19 cellular contexts compared by ENCODE assay signal in the genomic region with DNA sequence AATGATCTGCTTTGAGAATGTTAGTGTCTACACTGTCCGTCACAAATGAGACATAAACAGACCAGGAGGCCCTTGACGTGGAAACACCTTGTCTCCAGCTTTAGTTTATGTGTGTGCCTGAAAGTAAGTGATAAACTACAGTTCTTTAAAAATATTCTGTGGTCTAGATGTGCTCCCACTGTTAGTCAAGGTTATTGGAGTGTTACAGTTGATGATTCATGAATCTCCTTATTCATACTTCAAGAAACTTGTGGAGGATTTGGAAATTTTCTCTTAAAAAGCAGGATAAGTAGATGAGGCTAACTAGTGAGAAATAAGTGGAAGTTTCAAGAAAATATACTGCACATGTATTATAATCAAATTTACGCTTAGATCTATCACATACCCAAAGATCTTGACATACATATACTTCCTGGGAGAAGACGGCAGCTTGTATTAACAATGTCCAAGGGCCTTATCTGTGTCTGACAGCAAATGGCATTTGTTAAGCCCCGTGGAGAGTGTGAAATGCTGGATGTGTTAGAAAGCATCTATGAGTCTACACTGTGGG.
DNase-seq lines count a peak whose midpoint lies in the region; TF ChIP-seq lines count a peak whose summit lies in the region.
"Had no signal": no experiment of that assay in that cellular context is flagged by ENCODE, and none has a peak within 500 bp of the region (broad histone marks: within the 10 kb centered on the region; RNA-seq: fewer than 3 reads in every experiment).

No MANE protein-coding gene starts in this region.

- H3K27me3 ChIP-seq in brain microvascular endothelial cell (replicated peaks) (no peaks in the 10 kb centered on the region), vagina (no peaks in the 10 kb centered on the region)
- no peaks in the 10 kb centered on the region for H3K27me3 ChIP-seq in CD8-positive, alpha-beta memory T cell (ENCODE audit: insufficient read depth, low read length, poor library complexity, severe bottlenecking)
- H3K27me3 ChIP-seq: colonic mucosa, neutrophil had no signal

- H3K4me3 ChIP-seq in brain microvascular endothelial cell (ENCODE audit: low read depth, low read length) (no peak overlapping the region), vagina (no peak overlapping the region)
- no peak overlapping the region for H3K4me3 ChIP-seq in CD8-positive, alpha-beta memory T cell (ENCODE audit: low read length)
- H3K4me3 ChIP-seq: colonic mucosa, thoracic aorta had no signal

- TF ChIP-seq POLR2A in vagina (IDR thresholded peaks at IDR 0.05): no peak

- H3K9me3 ChIP-seq in vagina: no peaks in the 10 kb centered on the region
- no peaks in the 10 kb centered on the region for H3K9me3 ChIP-seq in CD8-positive, alpha-beta memory T cell (ENCODE audit: low read length)
- H3K9me3 ChIP-seq: colonic mucosa, neutrophil, thoracic aorta had no signal

- H3K4me1 ChIP-seq in vagina: no peaks in the 10 kb centered on the region
- H3K4me1 ChIP-seq in CD8-positive, alpha-beta memory T cell (ENCODE audit: insufficient read depth, low read length): no peaks in the 10 kb centered on the region
- H3K4me1 ChIP-seq: colonic mucosa had no signal

- in situ Hi-C loops in Caki2 (cut with HindIII; ENCODE audit: low pct_unique_long_range_greater_than_20kb, low sequenced_read_pairs) (no loop called here), brain microvascular endothelial cell (cut with HindIII; ENCODE audit: low pct_ligation_motif_present, low sequenced_read_pairs) (no loop called here)

- peaks cover 0 to 4% (median 0%) of the 10 kb centered on the region in 3 donors for H3K36me3 Mint-ChIP-seq in CD8-positive, alpha-beta memory T cell

- POLR2A ChIA-PET in CD8-positive, alpha-beta memory T cell (lab: Charles Lee): no interaction called here

- H3K27ac ChIP-seq in brain microvascular endothelial cell (no peak overlapping the region), vagina (no peak overlapping the region)
- no peak overlapping the region for H3K27ac ChIP-seq in CD8-positive, alpha-beta memory T cell (ENCODE audit: low read depth, low read length)
- H3K27ac ChIP-seq: colonic mucosa, neutrophil, thoracic aorta, VCaP had no signal

- no peaks in the 10 kb centered on the region for H3K9me3 Mint-ChIP-seq in CD8-positive, alpha-beta memory T cell

- intact Hi-C loops in vagina (cut with DNase I): no loop called here

- H3K4me1 Mint-ChIP-seq in CD8-positive, alpha-beta memory T cell: no peaks in the 10 kb centered on the region

- peak; percentile 24 for DNase-seq in Caki2 (ENCODE audit: low read depth)
- DNase-seq in NCI-H226: peak; percentile 7
- peak; percentile 7 for DNase-seq in brain microvascular endothelial cell
- DNase-seq in kidney glomerular epithelial cell (lab: John Stamatoyannopoulos, UW): peak; percentile 68
- no peak for DNase-seq in superior temporal gyrus (ENCODE audit: extremely low spot score)
- no peak for DNase-seq in vagina (ENCODE audit: extremely low spot score in 2 of 2)
- no peak for DNase-seq in GM19240 (ENCODE audit: insufficient read length, low spot score)
- no peak for DNase-seq in CD8-positive, alpha-beta memory T cell
- DNase-seq: anterior cingulate cortex; colonic mucosa; NCI-H1436; NCI-H2171; NCI-H526 treated with DMSO at 0.1 percent for 48 hours; SIG-M5; stimulated activated CD4-positive, alpha-beta T cell treated with anti-CD3 and anti-CD28 coated beads, Interleukin-12 subunit alpha, Interleukin-12 subunit beta, amount 100 ng/mL, for 4 hours; stimulated activated CD8-positive, alpha-beta memory T cell treated with anti-CD3 and anti-CD28 coated beads, Interleukin-4, amount 100 ng/mL, for 48 hours had no signal

- peaks cover 0 to 2% of the 10 kb centered on the region in 2 donors for H3K27me3 Mint-ChIP-seq in CD8-positive, alpha-beta memory T cell

- H3K27ac Mint-ChIP-seq in CD8-positive, alpha-beta memory T cell: no peak overlapping the region

- TF ChIP-seq CTCF in brain microvascular endothelial cell (IDR thresholded peaks at IDR 0.05; ENCODE audit: low read depth, low read length, missing control alignments) (no peak), vagina (IDR thresholded peaks at IDR 0.05) (no peak)

- H3K36me3 ChIP-seq in brain microvascular endothelial cell (replicated peaks) (no peaks in the 10 kb centered on the region), vagina (no peaks in the 10 kb centered on the region)
- no peaks in the 10 kb centered on the region for H3K36me3 ChIP-seq in CD8-positive, alpha-beta memory T cell (ENCODE audit: insufficient read depth, low read length)
- H3K36me3 ChIP-seq: colonic mucosa, neutrophil, thoracic aorta had no signal

- no peak overlapping the region for H3K4me3 Mint-ChIP-seq in CD8-positive, alpha-beta memory T cell

- CTCF ChIA-PET in CD8-positive, alpha-beta memory T cell (lab: Charles Lee): interaction anchor here (0.9 kb wide), 1 partner anchor 73 kb away, joined by 3 read pairs; no protein-coding TSS in a partner anchor

Comparison
In these comparisons a context has a peak if more than half of its experiments do, and no peak if none do; other contexts are left out.
1. DNase-seq: peak in Caki2 (single experiment), NCI-H226 (single experiment), brain microvascular endothelial cell (single experiment) and kidney glomerular epithelial cell (single experiment); none in superior temporal gyrus (single experiment), vagina (0 of 2), GM19240 (single experiment) and CD8-positive, alpha-beta memory T cell (0 of 5).